Comparison of ENCODE assay signal across 9 cellular contexts in genomic region chr3:41997702-41998551, GRCh38. TPM values are rescaled to one million over a fixed set of nuclear protein-coding genes. Genes with fewer than 3 reads are reported as not detected.
A peak's percentile ranks its signal among the peaks of the same experiment; 100 is the strongest.
DNase-seq lines count a peak whose midpoint lies in the region; ATAC-seq and TF ChIP-seq lines count a peak whose summit lies in the region.
"Had no signal": no experiment of that assay in that cellular context is flagged by ENCODE, and none has a peak within 500 bp of the region (broad histone marks: within the 10 kb centered on the region; RNA-seq: fewer than 3 reads in every experiment).

No MANE protein-coding gene starts in this region.

- no peak for TF ChIP-seq POLR2A in uterus (IDR thresholded peaks at IDR 0.05)

- H3K79me2 ChIP-seq in MM.1S (ENCODE audit: low read length): no peaks in the 10 kb centered on the region

- peaks cover 12% of the 10 kb centered on the region; the same call in 1 of the 2 replicates for H3K4me1 ChIP-seq in MM.1S (ENCODE audit: low read length)
- H3K4me1 ChIP-seq in lower lobe of right lung: no peaks in the 10 kb centered on the region
- H3K4me1 ChIP-seq in uterus: no peaks in the 10 kb centered on the region

- H3F3A ChIP-seq in MM.1S (ENCODE audit: insufficient read depth, low read length): no peaks in the 10 kb centered on the region

- H3K4me3 ChIP-seq in AG04449 (ENCODE audit: low read depth, low read length) (no peak overlapping the region), MM.1S (ENCODE audit: low read length) (no peak overlapping the region), lower lobe of right lung (no peak overlapping the region), uterus (no peak overlapping the region)

- POLR2A ChIA-PET in AG04449 (lab: Yijun Ruan, JAX): no interaction called here

- no peak overlapping the region for H3K9ac ChIP-seq in MM.1S (ENCODE audit: low read length)

- no peaks in the 10 kb centered on the region for H3K9me2 ChIP-seq in MM.1S (replicated peaks; ENCODE audit: insufficient read depth, low read length)

- intact Hi-C loops in lower lobe of right lung (cut with DNase I): no loop called here
- intact Hi-C loops in uterus (cut with DNase I; ENCODE audit: low total_unique reads): no loop called here

- peak overlapping the region; percentile 9; the same call in 1 of the 2 replicates for H3K4me2 ChIP-seq in MM.1S (ENCODE audit: low read depth, low read length)

- no peaks in the 10 kb centered on the region for H3K36me3 ChIP-seq in MM.1S (replicated peaks; ENCODE audit: insufficient read depth, low read length)
- no peaks in the 10 kb centered on the region for H3K36me3 ChIP-seq in lower lobe of right lung
- H3K36me3 ChIP-seq in uterus: no peaks in the 10 kb centered on the region

- 0 out of 2 replicates have a peak overlapping the region, but pooled peaks have one; percentile 12 for H2AFZ ChIP-seq in MM.1S (ENCODE audit: low read length)

- TF ChIP-seq CTCF in AG04449 (IDR thresholded peaks at IDR 0.05; ENCODE audit: insufficient read depth, low read length, missing control alignments): peak; percentile 26
- peak; percentile 11 for TF ChIP-seq CTCF in MM.1S (IDR thresholded peaks at IDR 0.05; ENCODE audit: low read length)
- peak; percentile 37 for TF ChIP-seq CTCF in lower lobe of right lung (IDR thresholded peaks at IDR 0.05)
- peak in 2 of 4 experiments; percentile 22 to 24 for TF ChIP-seq CTCF in uterus (IDR thresholded peaks at IDR 0.05)

- no peaks in the 10 kb centered on the region for H3K27me3 ChIP-seq in MM.1S (replicated peaks; ENCODE audit: insufficient read depth, low read length)
- H3K27me3 ChIP-seq in lower lobe of right lung (ENCODE audit: low read depth): no peaks in the 10 kb centered on the region
- no peaks in the 10 kb centered on the region for H3K27me3 ChIP-seq in uterus

- ATAC-seq in lower lobe of right lung (peak in 1 of 2 donors; percentile 38), HG02981 (IDR thresholded peaks at IDR 0.05; ENCODE audit: unreplicated experiment) (no peak)
- ATAC-seq: activated T-helper 17 cell treated with anti-CD3 and anti-CD28 coated beads, Interleukin-2, amount 50 U/mL, for 72 hours had no signal

- CTCF ChIA-PET in AG04449 (lab: Yijun Ruan, JAX): interaction anchor here (0.6 to 4.2 kb wide), 14 partner anchors 8 to 111 kb away, joined by 3 to 52 read pairs (median 3); no protein-coding TSS in a partner anchor

- H4K20me1 ChIP-seq in MM.1S (ENCODE audit: insufficient read depth, low read length): no peaks in the 10 kb centered on the region

- no peak overlapping the region; the same call in 1 of the 2 replicates for H3K27ac ChIP-seq in MM.1S (ENCODE audit: low read length)
- H3K27ac ChIP-seq in lower lobe of right lung: no peak overlapping the region
- H3K27ac ChIP-seq in uterus: no peak overlapping the region

- DNase-seq in AG04449 (ENCODE audit: low read depth, low spot score): no peak
- DNase-seq in MM.1S: peak; percentile 28
- peak; percentile 49 for DNase-seq in ecto neural progenitor cell (ENCODE audit: low spot score)
- DNase-seq in lower lobe of right lung: no peak
- DNase-seq in SW 1271 (lab: John Stamatoyannopoulos, UW): no peak
- no peak for DNase-seq in uterus
- no peak for DNase-seq in cerebellum (ENCODE audit: low spot score)

- H3K9me3 ChIP-seq in MM.1S (replicated peaks; ENCODE audit: insufficient read depth, low read length) (no peaks in the 10 kb centered on the region), lower lobe of right lung (no peaks in the 10 kb centered on the region), uterus (no peaks in the 10 kb centered on the region)

RNA-seq across cellular contexts. Expression of gene ULK4, which starts 36.0 kb away (rescaled TPM):
- 11.4 TPM for total RNA-seq in lower lobe of right lung
- total RNA-seq in uterus: 100 to 1,000 TPM in 1 of 4 donors, 10 to 100 TPM in 2, 1 to 10 TPM in 1; 8.7 to 118 (median 26.1) TPM
- 22.6 TPM for total RNA-seq in cerebellum

Comparison
In these comparisons a context has a peak if more than half of its experiments do, and no peak if none do; other contexts are left out.
1. DNase-seq: peak in MM.1S (single experiment) and ecto neural progenitor cell (single experiment); none in AG04449 (single experiment), lower lobe of right lung (single experiment), SW 1271 (0 of 2), uterus (0 of 2) and cerebellum (single experiment).